Comparison of ENCODE assay signal across 7 cellular contexts in genomic region chr12:19836456-19836855, GRCh38.
"Had no signal": no experiment of that assay in that cellular context is flagged by ENCODE, and none has a peak within 500 bp of the region (broad histone marks: within the 10 kb centered on the region; RNA-seq: fewer than 3 reads in every experiment).

No MANE protein-coding gene starts in this region.

- FAIRE-seq: G401.6, GM12878, GM12891, GM18507, GM19239 had no signal

- ATAC-seq: GM12878 had no signal

- H3K4me3 ChIP-seq: GM12878 had no signal

- DNase-seq: GDM1, GF-D8 had no signal
